Comparison of ENCODE assay signal across 1 cellular context in genomic region chr9:136110082-136111061, GRCh38.
TF ChIP-seq lines count a peak whose summit lies in the region.

No MANE protein-coding gene starts in this region.

TF ChIP-seq in HCT116, 20 proteins besides CTCF, POLR2A, EP300 and RAD21 (continued from another document):
- TF ChIP-seq ZBTB33 (IDR thresholded peaks at IDR 0.05; ENCODE audit: extremely low read depth, insufficient replicate concordance, low read length) (no peak), REST (IDR thresholded peaks at IDR 0.05; ENCODE audit: low read depth) (no peak), TCF7L2 (IDR thresholded peaks at IDR 0.05; ENCODE audit: borderline replicate concordance, extremely low read depth, insufficient read depth, insufficient read length) (no peak), POLR2AphosphoS5 (IDR thresholded peaks at IDR 0.05; ENCODE audit: low read depth, low read length) (no peak), CBX3 (IDR thresholded peaks at IDR 0.05; ENCODE audit: low read depth) (no peak), SP1 (IDR thresholded peaks at IDR 0.05; ENCODE audit: low read depth) (no peak), ATF3 (IDR thresholded peaks at IDR 0.05) (no peak)
